ENCODE assay signal across 13 cellular contexts in the genomic region with DNA sequence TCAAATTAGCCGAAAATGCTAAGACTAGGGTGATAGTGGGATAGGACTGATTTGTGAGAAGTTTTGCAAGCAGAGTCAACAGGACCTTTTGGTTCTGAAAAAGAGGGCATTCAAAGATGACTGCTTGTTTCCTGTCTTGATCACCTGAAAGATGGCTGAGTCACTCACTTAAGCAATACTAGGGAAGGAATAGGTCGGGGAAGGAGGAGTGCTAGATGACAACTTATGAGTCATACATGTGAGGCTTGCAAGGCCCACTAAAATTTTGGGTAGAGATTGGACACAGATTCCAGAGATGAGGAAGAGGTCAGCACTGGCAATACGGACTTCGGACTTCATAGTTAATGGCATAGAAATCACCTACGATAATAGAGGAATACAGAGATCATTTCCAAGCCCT.
A peak's percentile ranks its signal among the peaks of the same experiment; 100 is the strongest.
DNase-seq lines count a peak whose midpoint lies in the region; ATAC-seq and TF ChIP-seq lines count a peak whose summit lies in the region.
"Had no signal": no experiment of that assay in that cellular context is flagged by ENCODE, and none has a peak within 500 bp of the region (broad histone marks: within the 10 kb centered on the region; RNA-seq: fewer than 3 reads in every experiment).

No MANE protein-coding gene starts in this region.

- H3K4me2 ChIP-seq in fibroblast of lung (ENCODE audit: extremely low read depth, insufficient read depth, low read length) (no peak overlapping the region), OCI-LY7 (ENCODE audit: low read length) (no peak overlapping the region)

- intact Hi-C loops in OCI-LY7 (cut with micrococcal nuclease; ENCODE audit: unreplicated experiment) (no loop called here), thyroid gland (cut with DNase I) (no loop called here), left ventricle myocardium superior (cut with micrococcal nuclease) (no loop called here)

- CTCF ChIA-PET in OCI-LY7 (lab: Charles Lee; ENCODE audit: unreplicated experiment) = no interaction called here

- no peak for TF ChIP-seq POLR2A in thyroid gland (IDR thresholded peaks at IDR 0.05)

- ATAC-seq in left ventricle myocardium superior = no peak
- ATAC-seq: activated naive CD4-positive, alpha-beta T cell treated with anti-CD3 and anti-CD28 coated beads, Interleukin-2, amount 50 U/mL, for 72 hours; psoas muscle had no signal

- no peak overlapping the region for H3K27ac ChIP-seq in fibroblast of lung (ENCODE audit: insufficient read depth, low read length)
- no peak overlapping the region for H3K27ac ChIP-seq in OCI-LY7 (ENCODE audit: low read depth, low read length, poor library complexity, severe bottlenecking)
- no peak overlapping the region for H3K27ac ChIP-seq in thyroid gland
- H3K27ac ChIP-seq: psoas muscle had no signal

- H4K20me1 ChIP-seq in fibroblast of lung (ENCODE audit: control insufficient read depth, extremely low read depth, insufficient read depth, low read length) (no peaks in the 10 kb centered on the region), OCI-LY7 (ENCODE audit: insufficient read depth, low read length) (no peaks in the 10 kb centered on the region)

- POLR2A ChIA-PET in OCI-LY7 (lab: Charles Lee) = no interaction called here

- H3K9ac ChIP-seq in fibroblast of lung (ENCODE audit: insufficient read depth, low read length) = no peak overlapping the region

- H3K9me2 ChIP-seq in OCI-LY7 (ENCODE audit: insufficient read depth, low read length) = no peaks in the 10 kb centered on the region

- H3K79me2 ChIP-seq in fibroblast of lung (ENCODE audit: control insufficient read depth, insufficient read depth, low read length) (no peaks in the 10 kb centered on the region), OCI-LY7 (ENCODE audit: insufficient read depth, low read depth, low read length) (no peaks in the 10 kb centered on the region)

- H3K9me3 ChIP-seq in fibroblast of lung (ENCODE audit: control insufficient read depth, insufficient read depth, low read depth, low read length) (no peaks in the 10 kb centered on the region), OCI-LY7 (ENCODE audit: low read length) (no peaks in the 10 kb centered on the region), thyroid gland (no peaks in the 10 kb centered on the region)

- H2AFZ ChIP-seq in fibroblast of lung (ENCODE audit: low read length) (no peak overlapping the region), OCI-LY7 (ENCODE audit: low read length) (no peak overlapping the region)

- TF ChIP-seq CTCF in fibroblast of lung (conservative IDR thresholded peaks at IDR 0.05 in 1 of 2, IDR thresholded peaks at IDR 0.05 in 1 of 2; ENCODE audit: low read depth in 1 of 2, low read length in 2 of 2) (no peak), OCI-LY7 (conservative IDR thresholded peaks at IDR 0.05; ENCODE audit: low read length) (no peak), thyroid gland (IDR thresholded peaks at IDR 0.05) (no peak)

- H3K27me3 ChIP-seq in fibroblast of lung (ENCODE audit: control insufficient read depth, insufficient read depth, low read length) (no peaks in the 10 kb centered on the region), thyroid gland (no peaks in the 10 kb centered on the region)

- H3K4me1 ChIP-seq in fibroblast of lung (ENCODE audit: control insufficient read depth, extremely low read depth, insufficient read depth, low read length) (no peaks in the 10 kb centered on the region), OCI-LY7 (ENCODE audit: insufficient read depth, low read length, poor library complexity, severe bottlenecking) (no peaks in the 10 kb centered on the region), thyroid gland (no peaks in the 10 kb centered on the region)
- H3K4me1 ChIP-seq: psoas muscle had no signal

- H3K4me3 ChIP-seq in fibroblast of lung (replicated peaks in 1 of 4; ENCODE audit: control extremely low read depth in 1 of 4, insufficient read depth in 1 of 4, low read depth in 3 of 4, low read length in 4 of 4) (no peak overlapping the region), skeletal muscle cell (ENCODE audit: low read depth, low read length) (no peak overlapping the region), OCI-LY7 (ENCODE audit: low read depth, low read length, poor library complexity, severe bottlenecking) (no peak overlapping the region), thyroid gland (replicated peaks in 1 of 3) (no peak overlapping the region)
- H3K4me3 ChIP-seq: psoas muscle had no signal

- WGBS in thyroid gland, 2 donors = 84 to 90% methylated on average over 5 of the region's 5 CpGs

- DNase-seq in HCEC 1CT (peak; percentile 93), OCI-M1 (lab: John Stamatoyannopoulos, UW) (peak; percentile 57), fibroblast of lung (ENCODE audit: low read depth in 2 of 2) (peak; percentile 65 to 75), skeletal muscle cell (ENCODE audit: low read depth) (peak; percentile 60), OCI-LY7 (ENCODE audit: low spot score) (no peak), thyroid gland (no peak), left ventricle myocardium superior (no peak)
- DNase-seq in activated CD4-positive, alpha-beta T cell treated with anti-CD3 and anti-CD28 coated beads for 4 hours = no peak
- DNase-seq: activated CD8-positive, alpha-beta memory T cell treated with anti-CD3 and anti-CD28 coated beads for 24 hours; dermis blood vessel endothelial cell; NCI-H187 treated with DMSO at 0.1 percent for 48 hours; psoas muscle had no signal

- H3K36me3 ChIP-seq in fibroblast of lung (ENCODE audit: control insufficient read depth, insufficient read depth, low read length) = no peaks in the 10 kb centered on the region
- H3K36me3 ChIP-seq in OCI-LY7 (ENCODE audit: insufficient read depth, low read length) = no peaks in the 10 kb centered on the region
- H3K36me3 ChIP-seq in thyroid gland = no peaks in the 10 kb centered on the region

- BruUV-seq in OCI-LY7 (replicated peaks; lab: Mats Ljungman, UMichigan) = no TSS peak

Comparison
In these comparisons a context has a peak if more than half of its experiments do, and no peak if none do; other contexts are left out.
1. DNase-seq: peak in HCEC 1CT (single experiment), OCI-M1 (single experiment), fibroblast of lung (2 of 2) and skeletal muscle cell (single experiment); none in activated CD4-positive, alpha-beta T cell treated with anti-CD3 and anti-CD28 coated beads for 4 hours (0 of 2), OCI-LY7 (single experiment), thyroid gland (0 of 2) and left ventricle myocardium superior (single experiment).